Comparison of ENCODE assay signal across 9 cellular contexts in the genomic region with DNA sequence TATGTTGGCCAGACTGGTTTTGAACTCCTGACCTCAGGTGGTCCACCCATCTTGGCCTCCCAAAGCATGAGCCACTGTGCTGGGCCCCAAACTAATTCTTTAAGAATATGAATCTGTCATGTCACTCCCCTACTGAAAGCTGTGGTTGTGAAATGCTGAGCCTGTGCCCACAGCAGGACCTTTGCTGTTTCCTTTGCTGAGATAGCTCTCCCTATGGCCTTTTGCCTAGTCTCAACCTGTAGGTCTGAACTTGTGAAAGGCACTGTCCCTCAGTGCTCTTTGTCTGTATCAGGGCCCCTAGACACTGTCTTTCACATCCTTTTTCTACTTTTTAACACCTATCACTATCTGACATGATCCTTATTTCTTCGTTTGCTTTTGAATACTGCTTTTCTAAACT.
A peak's percentile ranks its signal among the peaks of the same experiment; 100 is the strongest.
DNase-seq lines count a peak whose midpoint lies in the region; ATAC-seq and TF ChIP-seq lines count a peak whose summit lies in the region.
"Had no signal": no experiment of that assay in that cellular context is flagged by ENCODE, and none has a peak within 500 bp of the region (broad histone marks: within the 10 kb centered on the region; RNA-seq: fewer than 3 reads in every experiment).

No MANE protein-coding gene starts in this region.

- peak; percentile 87 for ATAC-seq in GM19328 (IDR thresholded peaks at IDR 0.05; ENCODE audit: unreplicated experiment)
- ATAC-seq in HG02759 (IDR thresholded peaks at IDR 0.05; ENCODE audit: unreplicated experiment): peak; percentile 87
- peak; percentile 95 for ATAC-seq in HG03521 (IDR thresholded peaks at IDR 0.05; ENCODE audit: unreplicated experiment)

- POLR2A ChIA-PET in GM10248 (lab: Yijun Ruan, JAX): no interaction called here

- intact Hi-C loops in thyroid gland (cut with DNase I): no loop called here

- no peaks in the 10 kb centered on the region for H3K9me3 ChIP-seq in thyroid gland

- H3K27me3 ChIP-seq in thyroid gland: no peaks in the 10 kb centered on the region

- TF ChIP-seq CTCF in GM10248 (IDR thresholded peaks at IDR 0.05; ENCODE audit: control extremely low read depth, extremely low read depth, low read depth, missing control alignments) (no peak), thyroid gland (IDR thresholded peaks at IDR 0.05) (no peak)

- CTCF ChIA-PET in GM10248 (lab: Yijun Ruan, JAX): interaction anchor here (1.6 kb wide), 1 partner anchor 14 kb away, joined by 3 read pairs; no protein-coding TSS in a partner anchor

- no peaks in the 10 kb centered on the region for H3K36me3 ChIP-seq in thyroid gland

- 86 to 90% methylated on average over 1 of the region's 1 CpG for WGBS in thyroid gland, 2 donors

- H3K4me1 ChIP-seq in thyroid gland: no peaks in the 10 kb centered on the region

- no peak overlapping the region for H3K4me3 ChIP-seq in thyroid gland (replicated peaks in 1 of 3)

- DNase-seq in GM10248 (ENCODE audit: extremely low spot score) (peak; percentile 61), thyroid gland (no peak), kidney tubule cell (ENCODE audit: low spot score) (no peak), NCI-H226 (no peak), inferior parietal cortex (ENCODE audit: extremely low spot score) (no peak)
- DNase-seq: SW 1271 had no signal

- no peak overlapping the region for H3K27ac ChIP-seq in thyroid gland

- TF ChIP-seq POLR2A in thyroid gland (IDR thresholded peaks at IDR 0.05): no peak
